ENCODE assay signal across 15 cellular contexts in genomic region chr13:71759506-71760225, GRCh38.
DNase-seq lines count a peak whose midpoint lies in the region; ATAC-seq and TF ChIP-seq lines count a peak whose summit lies in the region.
"Had no signal": no experiment of that assay in that cellular context is flagged by ENCODE, and none has a peak within 500 bp of the region (broad histone marks: within the 10 kb centered on the region; RNA-seq: fewer than 3 reads in every experiment).

No MANE protein-coding gene starts in this region.

- no peak for TF ChIP-seq CTCF in left ventricle myocardium inferior (IDR thresholded peaks at IDR 0.05; ENCODE audit: borderline replicate concordance)

- H3K4me1 Mint-ChIP-seq in stimulated activated effector memory CD8-positive, alpha-beta T cell treated with anti-CD3 and anti-CD28 coated beads, Interleukin-12 subunit alpha, Interleukin-12 subunit beta, amount 100 ng/mL, for 72 hours: no peaks in the 10 kb centered on the region
- H3K4me1 Mint-ChIP-seq: activated naive CD4-positive, alpha-beta T cell treated with anti-CD3 and anti-CD28 coated beads, Interleukin-2, amount 50 U/mL, for 24 hours; T-cell had no signal

- peaks cover 8% of the 10 kb centered on the region for H3K9me3 Mint-ChIP-seq in stimulated activated effector memory CD8-positive, alpha-beta T cell treated with anti-CD3 and anti-CD28 coated beads, Interleukin-12 subunit alpha, Interleukin-12 subunit beta, amount 100 ng/mL, for 72 hours

- DNase-seq in left ventricle myocardium inferior: no peak
- DNase-seq in left ventricle myocardium superior: no peak
- DNase-seq in astrocyte of the hippocampus (ENCODE audit: low read depth, low spot score): peak; percentile 87
- peak; percentile 47 for DNase-seq in left kidney (ENCODE audit: low read depth, low spot score)
- no peak for DNase-seq in stimulated activated effector memory CD8-positive, alpha-beta T cell treated with anti-CD3 and anti-CD28 coated beads, Interleukin-12 subunit alpha, Interleukin-12 subunit beta, amount 100 ng/mL, for 72 hours (ENCODE audit: low spot score in 2 of 2)
- DNase-seq in kidney glomerular epithelial cell (lab: John Stamatoyannopoulos, UW): no peak
- DNase-seq: activated CD4-positive, alpha-beta T cell treated with anti-CD3 and anti-CD28 coated beads for 1 hour; NCI-H446 treated with DMSO at 0.1 percent for 48 hours; Peyer's patch; substantia nigra; T-cell had no signal

- H3K36me3 Mint-ChIP-seq in stimulated activated effector memory CD8-positive, alpha-beta T cell treated with anti-CD3 and anti-CD28 coated beads, Interleukin-12 subunit alpha, Interleukin-12 subunit beta, amount 100 ng/mL, for 72 hours: no peaks in the 10 kb centered on the region
- H3K36me3 Mint-ChIP-seq: activated naive CD4-positive, alpha-beta T cell treated with anti-CD3 and anti-CD28 coated beads, Interleukin-2, amount 50 U/mL, for 24 hours; T-cell had no signal

- H3K4me1 ChIP-seq in left ventricle myocardium inferior: peaks cover 15% of the 10 kb centered on the region
- H3K4me1 ChIP-seq: Peyer's patch had no signal

- intact Hi-C loops in left ventricle myocardium inferior (cut with micrococcal nuclease): no loop called here
- intact Hi-C loops in left ventricle myocardium superior (cut with micrococcal nuclease): no loop called here

- H3K4me3 ChIP-seq in left ventricle myocardium inferior: no peak overlapping the region
- H3K4me3 ChIP-seq: Peyer's patch had no signal

- no peaks in the 10 kb centered on the region for H3K9me3 ChIP-seq in left ventricle myocardium inferior (replicated peaks)
- H3K9me3 ChIP-seq: Peyer's patch had no signal

- H3K27me3 ChIP-seq in left ventricle myocardium inferior (ENCODE audit: low read depth): no peaks in the 10 kb centered on the region
- H3K27me3 ChIP-seq: Peyer's patch had no signal

- H3K27ac ChIP-seq in left ventricle myocardium inferior (replicated peaks): peak overlapping the region; percentile 31
- H3K27ac ChIP-seq: Peyer's patch had no signal

- H3K27ac Mint-ChIP-seq in stimulated activated effector memory CD8-positive, alpha-beta T cell treated with anti-CD3 and anti-CD28 coated beads, Interleukin-12 subunit alpha, Interleukin-12 subunit beta, amount 100 ng/mL, for 72 hours: no peak overlapping the region
- H3K27ac Mint-ChIP-seq: activated naive CD4-positive, alpha-beta T cell treated with anti-CD3 and anti-CD28 coated beads, Interleukin-2, amount 50 U/mL, for 24 hours; T-cell had no signal

- H3K4me3 Mint-ChIP-seq in stimulated activated effector memory CD8-positive, alpha-beta T cell treated with anti-CD3 and anti-CD28 coated beads, Interleukin-12 subunit alpha, Interleukin-12 subunit beta, amount 100 ng/mL, for 72 hours: no peak overlapping the region
- H3K4me3 Mint-ChIP-seq: activated naive CD4-positive, alpha-beta T cell treated with anti-CD3 and anti-CD28 coated beads, Interleukin-2, amount 50 U/mL, for 24 hours; T-cell had no signal

- no peaks in the 10 kb centered on the region for H3K36me3 ChIP-seq in left ventricle myocardium inferior
- H3K36me3 ChIP-seq: Peyer's patch had no signal

- ATAC-seq in left ventricle myocardium superior (no peak), GM18502 (IDR thresholded peaks at IDR 0.05; ENCODE audit: poor library complexity, unreplicated experiment) (no peak), HG02970 (IDR thresholded peaks at IDR 0.05; ENCODE audit: low FRiP score, unreplicated experiment) (no peak)
- ATAC-seq in stimulated activated effector memory CD8-positive, alpha-beta T cell treated with anti-CD3 and anti-CD28 coated beads, Interleukin-12 subunit alpha, Interleukin-12 subunit beta, amount 100 ng/mL, for 72 hours: no peak
- ATAC-seq: left lobe of liver, T-cell had no signal

Comparison
In these comparisons a context has a peak if more than half of its experiments do, and no peak if none do; other contexts are left out.
1. DNase-seq: peak in astrocyte of the hippocampus (single experiment) and left kidney (single experiment); none in left ventricle myocardium inferior (single experiment), left ventricle myocardium superior (single experiment), stimulated activated effector memory CD8-positive, alpha-beta T cell treated with anti-CD3 and anti-CD28 coated beads, Interleukin-12 subunit alpha, Interleukin-12 subunit beta, amount 100 ng/mL, for 72 hours (0 of 2) and kidney glomerular epithelial cell (single experiment).